Comparison of ENCODE assay signal across 29 cellular contexts in genomic region chr5:169938439-169938838, GRCh38. TPM values are rescaled to one million over a fixed set of nuclear protein-coding genes. Genes with fewer than 3 reads are reported as not detected.
"Had no signal": no experiment of that assay in that cellular context is flagged by ENCODE, and none has a peak within 500 bp of the region (broad histone marks: within the 10 kb centered on the region; RNA-seq: fewer than 3 reads in every experiment).

No MANE protein-coding gene starts in this region.

- DNase-seq: naive thymus-derived CD8-positive, alpha-beta T cell; nephron progenitor cell; nucleus accumbens; posterior cingulate gyrus; psoas muscle; right cardiac atrium; right lobe of liver; sigmoid colon; small intestine; stimulated activated CD4-positive, alpha-beta T cell treated with anti-CD3 and anti-CD28 coated beads, Interleukin-15, amount 100 ng/mL, for 24 hours; stimulated activated CD4-positive, alpha-beta T cell treated with anti-CD3 and anti-CD28 coated beads, Interleukin-2, amount 100 ng/mL, for 24 hours; stimulated activated CD4-positive, alpha-beta T cell treated with anti-CD3 and anti-CD28 coated beads, Interleukin-2, amount 100 ng/mL, for 48 hours; stimulated activated CD4-positive, alpha-beta T cell treated with anti-CD3 and anti-CD28 coated beads, Interleukin-4, amount 100 ng/mL, for 24 hours; stimulated activated naive CD4-positive, alpha-beta T cell; stimulated activated naive CD8-positive, alpha-beta T cell treated with anti-CD3 and anti-CD28 coated beads, Interleukin-15, amount 100 ng/mL, for 72 hours; stimulated activated naive CD8-positive, alpha-beta T cell treated with anti-CD3 and anti-CD28 coated beads, Interleukin-15, Interleukin-2, amounts not matched to agents 100 U/mL and 50 U/mL, for 24 hours; substantia nigra; testis; tibial artery; transverse colon; upper lobe of right lung; uterus had no signal

- H3K9me3 ChIP-seq: neutrophil, psoas muscle, right lobe of liver, sigmoid colon, suprapubic skin, testis, tibial artery, transverse colon, upper lobe of right lung, uterus had no signal

- H3K4me3 ChIP-seq: psoas muscle, right lobe of liver, sigmoid colon, suprapubic skin, testis, tibial artery, transverse colon, upper lobe of right lung, uterus had no signal

- H3K36me3 ChIP-seq: right lobe of liver, sigmoid colon, suprapubic skin, tibial artery, transverse colon, upper lobe of right lung, uterus had no signal

- ATAC-seq: naive thymus-derived CD8-positive, alpha-beta T cell; natural killer cell treated with Interleukin-12 subunit alpha and Interleukin-12 subunit beta and Interleukin-15 and Interleukin-18, amount 100 ng/mL, for 72 hours; psoas muscle; right cardiac atrium; right lobe of liver; stimulated activated effector memory CD8-positive, alpha-beta T cell treated with anti-CD3 and anti-CD28 coated beads, Interleukin-12 subunit alpha, Interleukin-12 subunit beta, amount 100 ng/mL, for 72 hours; stimulated activated naive CD8-positive, alpha-beta T cell treated with anti-CD3 and anti-CD28 coated beads, Interleukin-15, amount 100 ng/mL, for 72 hours; stimulated activated naive CD8-positive, alpha-beta T cell treated with anti-CD3 and anti-CD28 coated beads, Interleukin-15, Interleukin-2, amounts not matched to agents 100 U/mL and 50 U/mL, for 24 hours; upper lobe of right lung had no signal

- H3K4me1 ChIP-seq: psoas muscle, right lobe of liver, sigmoid colon, testis, tibial artery, transverse colon, upper lobe of right lung, uterus had no signal

- H3K27me3 ChIP-seq: neutrophil, right lobe of liver, sigmoid colon, suprapubic skin, testis, transverse colon, upper lobe of right lung, uterus had no signal

- H3K27ac ChIP-seq: neutrophil, parathyroid adenoma, psoas muscle, right lobe of liver, sigmoid colon, suprapubic skin, testis, tibial artery, transverse colon, upper lobe of right lung, uterus had no signal

RNA-seq across cellular contexts. Expression of gene INSYN2B, which starts 41.9 kb away (rescaled TPM):
- total RNA-seq: naive thymus-derived CD8-positive, alpha-beta T cell; natural killer cell treated with Interleukin-12 subunit alpha and Interleukin-12 subunit beta and Interleukin-15 and Interleukin-18, amount 100 ng/mL, for 72 hours; psoas muscle; skeletal muscle tissue; transverse colon had no signal
- polyA plus RNA-seq: thymus had no signal
